13 cellular contexts compared by ENCODE assay signal in the genomic region with DNA sequence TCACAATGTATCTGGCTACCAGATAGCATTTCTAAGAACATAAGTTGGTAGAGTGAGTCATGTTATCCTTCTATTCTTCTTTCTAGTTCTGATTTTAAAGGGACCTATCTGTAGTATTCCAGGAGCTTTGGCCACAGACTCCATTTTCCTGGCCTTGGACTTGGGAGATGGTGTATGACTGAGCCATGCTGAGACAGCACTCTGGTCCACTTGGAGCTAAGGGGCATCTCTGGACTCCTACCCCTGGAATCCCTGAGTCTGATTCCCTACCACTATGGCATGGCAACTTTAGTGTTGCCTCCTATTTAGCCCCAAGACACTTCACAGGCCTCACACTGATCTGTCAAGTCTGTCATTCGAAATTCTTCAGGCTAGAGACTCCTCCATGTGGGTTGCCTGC. TPM values are rescaled to one million over a fixed set of nuclear protein-coding genes. Genes with fewer than 3 reads are reported as not detected.
"Had no signal": no experiment of that assay in that cellular context is flagged by ENCODE, and none has a peak within 500 bp of the region (broad histone marks: within the 10 kb centered on the region; RNA-seq: fewer than 3 reads in every experiment).

No MANE protein-coding gene starts in this region.

- ATAC-seq: activated CD4-positive, CD25-positive, alpha-beta regulatory T cell treated with anti-CD3 and anti-CD28 coated beads, Interleukin-2, amount 50 U/mL, for 24 hours; stimulated activated memory B cell treated with anti-CD40 and anti-IgM and Interleukin-4, amounts not matched to agents 10 μg/mL and 1 μg/mL and 100 μg/mL, for 72 hours had no signal

- H3K4me3 Mint-ChIP-seq: activated T-helper 1 cell treated with anti-CD3 and anti-CD28 coated beads, Interleukin-12 subunit alpha, Interleukin-12 subunit beta, Interleukin-2, Interleukin-4 antibody, amounts not matched to agents 30 ng/mL and 10 ng/mL and 1 ng/mL, durations not matched to agents 14 hours and 24 hours and 36 hours; dendritic cell treated with granulocyte-macrophage colony-stimulating factor and Interleukin-4, amounts not matched to agents 40 ng/mL and 50 ng/mL, for 4 days; naive B cell; stimulated activated memory B cell treated with anti-CD40 and anti-IgM and Interleukin-4, amounts not matched to agents 10 μg/mL and 1 μg/mL and 100 μg/mL, for 72 hours had no signal

- H3K36me3 Mint-ChIP-seq: naive B cell; stimulated activated memory B cell treated with anti-CD40 and anti-IgM and Interleukin-4, amounts not matched to agents 10 μg/mL and 1 μg/mL and 100 μg/mL, for 72 hours had no signal

- DNase-seq: activated CD4-positive, alpha-beta T cell treated with anti-CD3 and anti-CD28 coated beads, Interleukin-2, amount 50 U/mL, for 1 hour; activated CD8-positive, alpha-beta memory T cell treated with anti-CD3 and anti-CD28 coated beads for 24 hours; anterior cingulate cortex; effector memory CD4-positive, alpha-beta T cell; glutamatergic neuron; naive B cell; stimulated activated CD4-positive, alpha-beta T cell treated with anti-CD3 and anti-CD28 coated beads, Interleukin-2, amount 100 ng/mL, for 48 hours; uterus had no signal

- H3K4me1 Mint-ChIP-seq: naive B cell; stimulated activated memory B cell treated with anti-CD40 and anti-IgM and Interleukin-4, amounts not matched to agents 10 μg/mL and 1 μg/mL and 100 μg/mL, for 72 hours had no signal

- H3K27ac Mint-ChIP-seq: activated T-helper 1 cell treated with anti-CD3 and anti-CD28 coated beads, Interleukin-12 subunit alpha, Interleukin-12 subunit beta, Interleukin-2, Interleukin-4 antibody, amounts not matched to agents 30 ng/mL and 10 ng/mL and 1 ng/mL, durations not matched to agents 14 hours and 24 hours and 36 hours; dendritic cell treated with granulocyte-macrophage colony-stimulating factor and Interleukin-4, amounts not matched to agents 40 ng/mL and 50 ng/mL, for 4 days; naive B cell; stimulated activated memory B cell treated with anti-CD40 and anti-IgM and Interleukin-4, amounts not matched to agents 10 μg/mL and 1 μg/mL and 100 μg/mL, for 72 hours had no signal

- H3K27me3 Mint-ChIP-seq: dendritic cell treated with granulocyte-macrophage colony-stimulating factor and Interleukin-4, amounts not matched to agents 40 ng/mL and 50 ng/mL, for 4 days had no signal

RNA-seq across cellular contexts. Expression of a gene that starts 58.8 kb away (rescaled TPM):
- total RNA-seq: cerebellum, uterus had no signal
